In genomic region chr5:53476531-53477480, GRCh38 we compare ENCODE assay signal across 1 cellular context.
A peak's percentile ranks its signal among the peaks of the same experiment; 100 is the strongest.
TF ChIP-seq lines count a peak whose summit lies in the region.

No MANE protein-coding gene starts in this region.

TF ChIP-seq in HepG2, 621 proteins besides CTCF, POLR2A, EP300 and RAD21 (continued from another document and continues in another):
- no peak; the same call in 1 of the 2 replicates for TF ChIP-seq SP140L (CRISPR knock-in tag; IDR thresholded peaks at IDR 0.05; ENCODE audit: borderline replicate concordance)
- no peak for TF ChIP-seq TERF1 (CRISPR knock-in tag; IDR thresholded peaks at IDR 0.05)
- peak; percentile 57; the same call in 1 of the 2 replicates for TF ChIP-seq GMEB1 (CRISPR knock-in tag; IDR thresholded peaks at IDR 0.05; ENCODE audit: borderline replicate concordance)
- TF ChIP-seq PHF21A (CRISPR knock-in tag; IDR thresholded peaks at IDR 0.05), result peak; percentile 99
- TF ChIP-seq ZFYVE20 (CRISPR knock-in tag; IDR thresholded peaks at IDR 0.05; ENCODE audit: borderline replicate concordance, low read depth), result no peak
- TF ChIP-seq HHEX (CRISPR knock-in tag; IDR thresholded peaks at IDR 0.05), result peak; percentile 94
- TF ChIP-seq YY1 (IDR thresholded peaks at IDR 0.05; ENCODE audit: insufficient read depth, insufficient replicate concordance, low read depth, low read length), result peak; percentile 18
- TF ChIP-seq TEAD3 (CRISPR knock-in tag; optimal IDR thresholded peaks at IDR 0.05; ENCODE audit: borderline replicate concordance), result peak; percentile 96
- peak; percentile 94; the same call in 1 of the 2 replicates for TF ChIP-seq ZNF557 (CRISPR knock-in tag; IDR thresholded peaks at IDR 0.05)
- peak; percentile 92 for TF ChIP-seq ZFP1 (CRISPR knock-in tag; IDR thresholded peaks at IDR 0.05)
- TF ChIP-seq AKNA (CRISPR knock-in tag; IDR thresholded peaks at IDR 0.05; ENCODE audit: borderline replicate concordance), result 0 out of 2 replicates have a peak, but pooled peaks have one; percentile 23
- TF ChIP-seq ZKSCAN5 (CRISPR knock-in tag; IDR thresholded peaks at IDR 0.05), result no peak
- TF ChIP-seq ASH2L (IDR thresholded peaks at IDR 0.05; ENCODE audit: insufficient read length, low read depth, low read length), result peak; percentile 93
- no peak for TF ChIP-seq SP2 (CRISPR knock-in tag; IDR thresholded peaks at IDR 0.05)
- TF ChIP-seq ZFP62 (CRISPR knock-in tag; IDR thresholded peaks at IDR 0.05), result no peak
- no peak for TF ChIP-seq RBFOX2 (IDR thresholded peaks at IDR 0.05; ENCODE audit: low read depth, low read length)
- TF ChIP-seq ZNF547 (CRISPR knock-in tag; IDR thresholded peaks at IDR 0.05), result 0 out of 2 replicates have a peak, but pooled peaks have one; percentile 67
- TF ChIP-seq PAX8 (CRISPR knock-in tag; IDR thresholded peaks at IDR 0.05; ENCODE audit: borderline replicate concordance), result no peak
- peak; percentile 56; the same call in 1 of the 2 replicates for TF ChIP-seq IRF9 (CRISPR knock-in tag; IDR thresholded peaks at IDR 0.05; ENCODE audit: borderline replicate concordance)
- TF ChIP-seq ZBTB46 (CRISPR knock-in tag; IDR thresholded peaks at IDR 0.05; ENCODE audit: borderline replicate concordance), result no peak
- TF ChIP-seq JDP2 (CRISPR knock-in tag; IDR thresholded peaks at IDR 0.05; ENCODE audit: borderline replicate concordance), result no peak; the same call in 1 of the 2 replicates
- no peak for TF ChIP-seq HOXA7 (CRISPR knock-in tag; IDR thresholded peaks at IDR 0.05)
- 0 out of 2 replicates have a peak, but pooled peaks have one; percentile 61 for TF ChIP-seq CENPBD1 (CRISPR knock-in tag; IDR thresholded peaks at IDR 0.05; ENCODE audit: borderline replicate concordance, low read depth)
- no peak for TF ChIP-seq CAMTA2 (CRISPR knock-in tag; IDR thresholded peaks at IDR 0.05; ENCODE audit: borderline replicate concordance)
- peak; percentile 88; the same call in 1 of the 2 replicates for TF ChIP-seq ZFP90 (CRISPR knock-in tag; IDR thresholded peaks at IDR 0.05; ENCODE audit: borderline replicate concordance)
- no peak for TF ChIP-seq PLRG1 (conservative IDR thresholded peaks at IDR 0.05)
- peak; percentile 99 for TF ChIP-seq TBX2 (CRISPR knock-in tag; IDR thresholded peaks at IDR 0.05; ENCODE audit: borderline replicate concordance)
- no peak for TF ChIP-seq REL (CRISPR knock-in tag; conservative IDR thresholded peaks at IDR 0.05)
- no peak for TF ChIP-seq MTERF4 (CRISPR knock-in tag; IDR thresholded peaks at IDR 0.05)
- peak; percentile 92 for TF ChIP-seq ZNF280D (CRISPR knock-in tag; IDR thresholded peaks at IDR 0.05)
- TF ChIP-seq TFDP2 (CRISPR knock-in tag; IDR thresholded peaks at IDR 0.05), result peak; percentile 65
- peak; percentile 98; the same call in 1 of the 2 replicates for TF ChIP-seq RXRA (CRISPR knock-in tag; IDR thresholded peaks at IDR 0.05)
- peak; percentile 85 for TF ChIP-seq ZMYM2 (CRISPR knock-in tag; IDR thresholded peaks at IDR 0.05)
- no peak; the same call in 1 of the 2 replicates for TF ChIP-seq ZFP91 (CRISPR knock-in tag; IDR thresholded peaks at IDR 0.05; ENCODE audit: borderline replicate concordance)
- peak; percentile 77; the same call in 1 of the 2 replicates for TF ChIP-seq WIZ (CRISPR knock-in tag; IDR thresholded peaks at IDR 0.05)
- TF ChIP-seq ESRRA (CRISPR knock-in tag; IDR thresholded peaks at IDR 0.05; ENCODE audit: low read depth), result peak; percentile 99
- peak; percentile 100 for TF ChIP-seq MED1 (CRISPR knock-in tag; IDR thresholded peaks at IDR 0.05)
- TF ChIP-seq ZNF431 (CRISPR knock-in tag; IDR thresholded peaks at IDR 0.05; ENCODE audit: borderline replicate concordance, low read depth), result peak; percentile 84; the same call in 1 of the 2 replicates
- peak; percentile 24; the same call in 1 of the 2 replicates for TF ChIP-seq KDM5A (IDR thresholded peaks at IDR 0.05; ENCODE audit: borderline replicate concordance, low read length)
- no peak; the same call in 1 of the 2 replicates for TF ChIP-seq ZNF709 (CRISPR knock-in tag; IDR thresholded peaks at IDR 0.05)
